In the genomic region with DNA sequence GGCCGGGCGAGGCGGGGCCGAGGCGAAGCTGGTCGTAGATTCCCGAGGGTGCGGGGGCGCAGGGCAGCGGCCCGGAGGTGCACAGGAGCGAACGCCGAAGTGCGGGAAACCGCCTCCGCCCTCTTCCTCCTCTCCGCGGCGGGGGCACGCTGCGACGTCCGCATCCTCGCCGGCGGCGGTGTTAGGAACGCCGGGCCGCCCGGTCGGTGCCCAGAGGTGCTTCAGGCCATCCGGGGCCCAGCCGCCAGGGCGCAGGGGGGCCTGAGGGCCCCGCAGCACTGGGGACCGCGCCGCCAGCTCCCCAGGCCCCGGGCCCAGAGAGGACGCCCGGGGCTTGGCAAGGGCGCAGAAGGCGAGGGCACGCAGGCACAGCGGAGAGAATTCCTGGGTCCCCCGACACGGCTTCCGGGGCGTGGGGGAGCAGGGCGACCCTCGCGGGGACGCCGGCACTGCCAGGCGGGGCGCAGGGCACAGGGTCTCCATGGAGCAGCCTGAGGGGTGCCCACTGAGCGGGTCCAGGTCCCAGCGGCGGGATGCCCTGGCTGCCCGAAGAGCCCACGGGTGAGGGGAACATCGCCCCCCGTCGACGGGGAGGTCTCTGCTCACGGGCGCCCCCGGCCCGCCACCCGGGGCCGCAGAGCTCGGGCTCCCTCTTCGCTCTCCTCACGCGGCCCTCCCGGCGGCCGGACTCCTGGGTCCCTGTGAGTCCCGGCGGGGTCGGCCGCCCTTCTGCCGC, we compare ENCODE assay signal across 8 cellular contexts. TPM values are rescaled to one million over a fixed set of nuclear protein-coding genes. Genes with fewer than 3 reads are reported as not detected.
DNase-seq lines count a peak whose midpoint lies in the region; ATAC-seq and TF ChIP-seq lines count a peak whose summit lies in the region.

No MANE protein-coding gene starts in this region.

- H3K27me3 ChIP-seq in CD8-positive, alpha-beta T cell (ENCODE audit: insufficient read depth, low read length) = peaks cover 20% of the 10 kb centered on the region
- peaks cover 32% of the 10 kb centered on the region for H3K27me3 ChIP-seq in MM.1S (replicated peaks; ENCODE audit: insufficient read depth, low read length)
- peaks cover 28% of the 10 kb centered on the region for H3K27me3 ChIP-seq in adipocyte (replicated peaks; ENCODE audit: control insufficient read depth, insufficient read depth, low read length)

- peak overlapping the region; percentile 58 for H3K4me3 ChIP-seq in CD8-positive, alpha-beta T cell (ENCODE audit: low read depth, low read length)
- H3K4me3 ChIP-seq in MM.1S (ENCODE audit: low read length) (peak overlapping the region; percentile 89), adipocyte (ENCODE audit: low read length) (peak overlapping the region; percentile 80)

- H3K27ac ChIP-seq in CD8-positive, alpha-beta T cell (ENCODE audit: low read depth, low read length) = no peak overlapping the region
- peak overlapping the region; percentile 32; the same call in 1 of the 2 replicates for H3K27ac ChIP-seq in MM.1S (ENCODE audit: low read length)

- TF ChIP-seq CTCF in CD8-positive, alpha-beta T cell (IDR thresholded peaks at IDR 0.05) = no peak
- no peak for TF ChIP-seq CTCF in MM.1S (IDR thresholded peaks at IDR 0.05; ENCODE audit: low read length)

- no peaks in the 10 kb centered on the region for H3K9me3 Mint-ChIP-seq in CD8-positive, alpha-beta T cell
- H3K9me3 Mint-ChIP-seq in stimulated activated naive B cell treated with anti-CD40 and anti-IgM and Interleukin-4, amounts not matched to agents 10 μg/mL and 1 μg/mL and 100 μg/mL, for 72 hours = no peaks in the 10 kb centered on the region

- H4K20me1 ChIP-seq in MM.1S (ENCODE audit: insufficient read depth, low read length) = no peaks in the 10 kb centered on the region

- intact Hi-C loops in CD8-positive, alpha-beta T cell (cut with DNase I, micrococcal nuclease) = loop anchor here in 1 of 2 experiments (2.0 kb wide), 1 partner anchor 115 kb away; no protein-coding TSS in a partner anchor

- POLR2A ChIA-PET in CD8-positive, alpha-beta T cell (lab: Charles Lee) = interaction anchor here (1.2 to 1.7 kb wide), 2 partner anchors 57 to 116 kb away, joined by 3 to 7 read pairs; no protein-coding TSS in a partner anchor

- H3K4me1 ChIP-seq in CD8-positive, alpha-beta T cell (ENCODE audit: insufficient read depth, low read length) = peaks cover 17% of the 10 kb centered on the region
- H3K4me1 ChIP-seq in MM.1S (ENCODE audit: low read length) (peaks cover 17% of the 10 kb centered on the region), adipocyte (ENCODE audit: control insufficient read depth, insufficient read depth, low read length) (peaks cover 5% of the 10 kb centered on the region)

- H3F3A ChIP-seq in MM.1S (ENCODE audit: insufficient read depth, low read length) = peaks cover 6% of the 10 kb centered on the region; the same call in 1 of the 2 replicates

- H3K9me2 ChIP-seq in MM.1S (replicated peaks; ENCODE audit: insufficient read depth, low read length) = no peaks in the 10 kb centered on the region

- peak; percentile 7 for ATAC-seq in CD8-positive, alpha-beta T cell
- ATAC-seq in GM19463 (IDR thresholded peaks at IDR 0.05; ENCODE audit: unreplicated experiment) = peak; percentile 14
- ATAC-seq in stimulated activated naive B cell treated with anti-CD40 and anti-IgM and Interleukin-4, amounts not matched to agents 10 μg/mL and 1 μg/mL and 100 μg/mL, for 72 hours (replicated peaks) = peak; percentile 10 to 20

- H3K9ac ChIP-seq in MM.1S (ENCODE audit: low read length) (peak overlapping the region; percentile 84), adipocyte (ENCODE audit: low read length) (peak overlapping the region; percentile 75)

- CTCF ChIA-PET in CD8-positive, alpha-beta T cell (lab: Charles Lee) = interaction anchor here (1.6 kb wide), 1 partner anchor 116 kb away, joined by 4 read pairs; no protein-coding TSS in a partner anchor

- no peaks in the 10 kb centered on the region for H3K9me3 ChIP-seq in CD8-positive, alpha-beta T cell (ENCODE audit: low read length)
- no peaks in the 10 kb centered on the region for H3K9me3 ChIP-seq in MM.1S (replicated peaks; ENCODE audit: insufficient read depth, low read length)
- no peaks in the 10 kb centered on the region for H3K9me3 ChIP-seq in adipocyte (ENCODE audit: control insufficient read depth, low read length)

- peak overlapping the region; percentile 99 for H3K4me2 ChIP-seq in MM.1S (ENCODE audit: low read depth, low read length)

- H3K79me2 ChIP-seq in MM.1S (ENCODE audit: low read length) = no peaks in the 10 kb centered on the region

- DNase-seq in CD8-positive, alpha-beta T cell = peak in 3 of 7 experiments; percentile 20 to 56 (median 22)
- DNase-seq in MM.1S (peak; percentile 29), adipocyte (ENCODE audit: low read depth) (no peak), left kidney (ENCODE audit: low read depth, low spot score) (peak; percentile 46), GDM1 (lab: John Stamatoyannopoulos, UW) (no peak), GM19238 (ENCODE audit: insufficient read length, low spot score) (no peak)
- DNase-seq in stimulated activated naive B cell treated with anti-CD40 and anti-IgM and Interleukin-4, amounts not matched to agents 10 μg/mL and 1 μg/mL and 100 μg/mL, for 72 hours = peak; percentile 23

- H3K36me3 Mint-ChIP-seq in CD8-positive, alpha-beta T cell = no peaks in the 10 kb centered on the region
- peaks cover 0 to 6% of the 10 kb centered on the region in 2 donors for H3K36me3 Mint-ChIP-seq in stimulated activated naive B cell treated with anti-CD40 and anti-IgM and Interleukin-4, amounts not matched to agents 10 μg/mL and 1 μg/mL and 100 μg/mL, for 72 hours

- H2AFZ ChIP-seq in MM.1S (ENCODE audit: low read length) = peak overlapping the region; percentile 89

- no peak overlapping the region for H3K27ac Mint-ChIP-seq in CD8-positive, alpha-beta T cell
- no peak overlapping the region for H3K27ac Mint-ChIP-seq in stimulated activated naive B cell treated with anti-CD40 and anti-IgM and Interleukin-4, amounts not matched to agents 10 μg/mL and 1 μg/mL and 100 μg/mL, for 72 hours

- peaks cover 35% of the 10 kb centered on the region for H3K27me3 Mint-ChIP-seq in CD8-positive, alpha-beta T cell (ENCODE audit: low read depth)
- peaks cover 27 to 29% of the 10 kb centered on the region in 2 donors for H3K27me3 Mint-ChIP-seq in stimulated activated naive B cell treated with anti-CD40 and anti-IgM and Interleukin-4, amounts not matched to agents 10 μg/mL and 1 μg/mL and 100 μg/mL, for 72 hours

- H3K36me3 ChIP-seq in CD8-positive, alpha-beta T cell (ENCODE audit: insufficient read depth, low read length) = no peaks in the 10 kb centered on the region
- H3K36me3 ChIP-seq in MM.1S (replicated peaks; ENCODE audit: insufficient read depth, low read length) = no peaks in the 10 kb centered on the region
- no peaks in the 10 kb centered on the region for H3K36me3 ChIP-seq in adipocyte (ENCODE audit: control insufficient read depth, insufficient read depth, low read length, severe bottlenecking)

- H3K4me1 Mint-ChIP-seq in CD8-positive, alpha-beta T cell (ENCODE audit: low read depth) = peaks cover 26% of the 10 kb centered on the region
- H3K4me1 Mint-ChIP-seq in stimulated activated naive B cell treated with anti-CD40 and anti-IgM and Interleukin-4, amounts not matched to agents 10 μg/mL and 1 μg/mL and 100 μg/mL, for 72 hours = peaks cover 40 to 57% of the 10 kb centered on the region in 2 donors

- H3K4me3 Mint-ChIP-seq in CD8-positive, alpha-beta T cell = peak overlapping the region; percentile 47
- peak overlapping the region; percentile 70 to 76 for H3K4me3 Mint-ChIP-seq in stimulated activated naive B cell treated with anti-CD40 and anti-IgM and Interleukin-4, amounts not matched to agents 10 μg/mL and 1 μg/mL and 100 μg/mL, for 72 hours

RNA-seq across cellular contexts. Expression of gene EPOP, which starts 0.6 kb away (rescaled TPM):
- total RNA-seq in CD8-positive, alpha-beta T cell = under 1 TPM; 0.89 to 0.98 TPM

RNA-seq across cellular contexts. Expression of gene MLLT6, which starts 30.9 kb away (rescaled TPM):
- 100 to 1,000 TPM; 313 to 316 TPM for total RNA-seq in CD8-positive, alpha-beta T cell

RNA-seq across cellular contexts. Expression of gene CISD3, which starts 56.0 kb away (rescaled TPM):
- total RNA-seq in CD8-positive, alpha-beta T cell = 1 to 10 TPM; 3.5 to 5.7 TPM

Comparison
In these comparisons a context has a peak if more than half of its experiments do, and no peak if none do; other contexts are left out.
1. DNase-seq: peak in MM.1S (single experiment), left kidney (single experiment) and stimulated activated naive B cell treated with anti-CD40 and anti-IgM and Interleukin-4, amounts not matched to agents 10 μg/mL and 1 μg/mL and 100 μg/mL, for 72 hours (single experiment); none in adipocyte (single experiment), GDM1 (single experiment) and GM19238 (single experiment).
2. Peak in every context shown above with its lines, with median percentiles within 50 percentile points of each other: ATAC-seq and H3K4me3 ChIP-seq.